20 cellular contexts compared by ENCODE assay signal in the genomic region with DNA sequence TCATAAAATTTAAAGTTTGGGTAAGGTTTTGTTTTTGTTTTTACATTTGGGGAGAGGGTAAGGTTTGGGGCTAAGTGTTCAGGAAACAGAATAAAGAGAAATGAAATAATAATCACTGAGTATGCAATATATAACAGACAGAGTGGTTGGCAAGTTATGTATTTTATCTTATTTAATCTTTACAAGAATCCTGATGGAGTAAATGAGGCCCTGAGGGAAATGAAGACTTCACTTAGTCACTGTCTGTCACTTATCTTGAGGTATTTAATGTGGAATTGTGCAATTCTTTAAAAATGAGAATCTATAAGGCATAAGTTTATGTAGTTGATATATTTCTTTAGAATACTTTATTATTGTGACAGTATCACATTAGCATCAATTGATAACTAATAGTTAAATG. TPM values are rescaled to one million over a fixed set of nuclear protein-coding genes. Genes with fewer than 3 reads are reported as not detected.
DNase-seq lines count a peak whose midpoint lies in the region; ATAC-seq, FAIRE-seq and TF ChIP-seq lines count a peak whose summit lies in the region.
"Had no signal": no experiment of that assay in that cellular context is flagged by ENCODE, and none has a peak within 500 bp of the region (broad histone marks: within the 10 kb centered on the region; RNA-seq: fewer than 3 reads in every experiment).

No MANE protein-coding gene starts in this region.

- peak overlapping the region; percentile 30 for H3K27ac Mint-ChIP-seq in mesothelial cell of epicardium
- H3K27ac Mint-ChIP-seq in stimulated activated naive CD8-positive, alpha-beta T cell treated with anti-CD3 and anti-CD28 coated beads, Interleukin-15, amount 100 ng/mL, for 72 hours: no peak overlapping the region
- H3K27ac Mint-ChIP-seq: CD4-positive, alpha-beta T cell had no signal

- H3K27me3 ChIP-seq in ACC112 (ENCODE audit: insufficient read depth, low read length): no peaks in the 10 kb centered on the region
- H3K27me3 ChIP-seq in adipocyte (replicated peaks; ENCODE audit: control insufficient read depth, insufficient read depth, low read length): no peaks in the 10 kb centered on the region

- H3K36me3 Mint-ChIP-seq in mesothelial cell of epicardium: no peaks in the 10 kb centered on the region

- TF ChIP-seq CTCF in mesothelial cell of epicardium (IDR thresholded peaks at IDR 0.05; ENCODE audit: unreplicated experiment): no peak

- DNase-seq in HTR-8/SVneo (ENCODE audit: insufficient read length, low spot score) (peak; percentile 9), adipocyte (ENCODE audit: low read depth) (peak; percentile 37), mesothelial cell of epicardium (ENCODE audit: low spot score in 2 of 2, unreplicated experiment in 2 of 2) (no peak), NCI-H69 (lab: John Stamatoyannopoulos, UW) (no peak), AG08395 (ENCODE audit: low spot score) (no peak)
- DNase-seq in stimulated activated naive CD8-positive, alpha-beta T cell treated with anti-CD3 and anti-CD28 coated beads, Interleukin-15, amount 100 ng/mL, for 72 hours: no peak
- DNase-seq: 8988T; CD4-positive, alpha-beta T cell; KBM-7; NCI-H1417 treated with DMSO at 0.1 percent for 48 hours; NCI-H2029; NCI-H2171 treated with DMSO at 0.1 percent for 48 hours; NCI-H446; NCI-H526 treated with DMSO at 0.1 percent for 48 hours; SHP77 treated with DMSO at 0.1 percent for 48 hours had no signal

- H3K4me3 ChIP-seq in ACC112 (ENCODE audit: low read depth, low read length) (no peak overlapping the region), adipocyte (ENCODE audit: low read length) (no peak overlapping the region)

- ATAC-seq in stimulated activated naive CD8-positive, alpha-beta T cell treated with anti-CD3 and anti-CD28 coated beads, Interleukin-15, amount 100 ng/mL, for 72 hours: no peak
- no peak for ATAC-seq in GM21447 (IDR thresholded peaks at IDR 0.05; ENCODE audit: unreplicated experiment)
- ATAC-seq: HepG2 had no signal

- H3K36me3 ChIP-seq in ACC112 (ENCODE audit: insufficient read depth, low read length): no peaks in the 10 kb centered on the region
- H3K36me3 ChIP-seq in adipocyte (ENCODE audit: control insufficient read depth, insufficient read depth, low read length, severe bottlenecking): no peaks in the 10 kb centered on the region

- no peaks in the 10 kb centered on the region for H3K27me3 Mint-ChIP-seq in mesothelial cell of epicardium (ENCODE audit: low read depth)
- H3K27me3 Mint-ChIP-seq in stimulated activated naive CD8-positive, alpha-beta T cell treated with anti-CD3 and anti-CD28 coated beads, Interleukin-15, amount 100 ng/mL, for 72 hours: peaks cover 14% of the 10 kb centered on the region

- FAIRE-seq in HTR-8/SVneo (lab: Jason Lieb, UNC): no peak
- FAIRE-seq: GM12892, GM18507, HepG2 had no signal

- H3K9me3 Mint-ChIP-seq in mesothelial cell of epicardium: peaks cover 6% of the 10 kb centered on the region
- H3K9me3 Mint-ChIP-seq in stimulated activated naive CD8-positive, alpha-beta T cell treated with anti-CD3 and anti-CD28 coated beads, Interleukin-15, amount 100 ng/mL, for 72 hours: no peaks in the 10 kb centered on the region
- H3K9me3 Mint-ChIP-seq: CD4-positive, alpha-beta T cell had no signal

- H3K27ac ChIP-seq in ACC112 (ENCODE audit: low read depth, low read length): peak overlapping the region; percentile 23; the same call in 1 of the 2 replicates

- H3K79me2 ChIP-seq in ACC112 (ENCODE audit: control insufficient read depth, insufficient read depth, low read length, unreplicated experiment): no peaks in the 10 kb centered on the region

- H3K9me3 ChIP-seq in adipocyte (ENCODE audit: control insufficient read depth, low read length): no peaks in the 10 kb centered on the region

- H3K4me1 Mint-ChIP-seq in mesothelial cell of epicardium: peaks cover 19% of the 10 kb centered on the region
- H3K4me1 Mint-ChIP-seq in stimulated activated naive CD8-positive, alpha-beta T cell treated with anti-CD3 and anti-CD28 coated beads, Interleukin-15, amount 100 ng/mL, for 72 hours: no peaks in the 10 kb centered on the region

- no peak overlapping the region for H3K4me3 Mint-ChIP-seq in mesothelial cell of epicardium
- no peak overlapping the region for H3K4me3 Mint-ChIP-seq in stimulated activated naive CD8-positive, alpha-beta T cell treated with anti-CD3 and anti-CD28 coated beads, Interleukin-15, amount 100 ng/mL, for 72 hours
- H3K4me3 Mint-ChIP-seq: CD4-positive, alpha-beta T cell had no signal

- peak overlapping the region; percentile 36 for H2AFZ ChIP-seq in ACC112 (ENCODE audit: low read length, unreplicated experiment)

- H3K4me1 ChIP-seq in ACC112 (ENCODE audit: control insufficient read depth, insufficient read depth, low read length, unreplicated experiment): peaks cover 37% of the 10 kb centered on the region
- H3K4me1 ChIP-seq in adipocyte (ENCODE audit: control insufficient read depth, insufficient read depth, low read length): peaks cover 15% of the 10 kb centered on the region

- no peak overlapping the region for H3K9ac ChIP-seq in adipocyte (ENCODE audit: low read length)

RNA-seq across cellular contexts. Expression of a gene that starts 48.1 kb away (rescaled TPM):
- total RNA-seq in mesothelial cell of epicardium: 5.9 to 6.7 TPM (median 6.1 TPM) in 3 replicates
- total RNA-seq: CD4-positive, alpha-beta T cell; HepG2 had no signal

Comparison
In these comparisons a context has a peak if more than half of its experiments do, and no peak if none do; other contexts are left out.
1. DNase-seq: peak in HTR-8/SVneo (single experiment) and adipocyte (single experiment); none in mesothelial cell of epicardium (0 of 2), NCI-H69 (single experiment), stimulated activated naive CD8-positive, alpha-beta T cell treated with anti-CD3 and anti-CD28 coated beads, Interleukin-15, amount 100 ng/mL, for 72 hours (0 of 2) and AG08395 (single experiment).